ENCODE assay signal across 10 cellular contexts in genomic region chr16:85329059-85329812, GRCh38.
DNase-seq lines count a peak whose midpoint lies in the region; ATAC-seq and TF ChIP-seq lines count a peak whose summit lies in the region.
"Had no signal": no experiment of that assay in that cellular context is flagged by ENCODE, and none has a peak within 500 bp of the region (broad histone marks: within the 10 kb centered on the region; RNA-seq: fewer than 3 reads in every experiment).

No MANE protein-coding gene starts in this region.

- peaks cover 0 to 28% (median 0%) of the 10 kb centered on the region in 11 experiments; a peak in 5 of 22 replicates for H3K27me3 ChIP-seq in BLaER1 treated with 17β-estradiol and CSF1 and Interleukin-3, amounts not matched to agents 10 nM and 100 nM
- H3K27me3 ChIP-seq in HUES48 (ENCODE audit: control insufficient read depth, insufficient read depth, low read length) (peaks cover 36% of the 10 kb centered on the region), iPS-18a (ENCODE audit: control insufficient read depth, insufficient read depth, low read length) (peaks cover 37% of the 10 kb centered on the region)

- peak overlapping the region in 5 of 11 experiments; percentile 4 to 58 (median 54); a peak in 7 of 22 replicates for H3K9ac ChIP-seq in BLaER1 treated with 17β-estradiol and CSF1 and Interleukin-3, amounts not matched to agents 10 nM and 100 nM
- H3K9ac ChIP-seq in HUES48 (ENCODE audit: low read depth, low read length), result no peak overlapping the region
- H3K9ac ChIP-seq in iPS-18a (ENCODE audit: low read length), result no peak overlapping the region

- H4K20me1 ChIP-seq in BLaER1 treated with 17β-estradiol and CSF1 and Interleukin-3, amounts not matched to agents 10 nM and 100 nM, result peaks cover 0 to 20% (median 0%) of the 10 kb centered on the region in 11 experiments; a peak in 4 of 22 replicates

- H3K4me3 ChIP-seq in BLaER1 treated with 17β-estradiol and CSF1 and Interleukin-3, amounts not matched to agents 10 nM and 100 nM, result peak overlapping the region in 1 of 10 experiments; percentile 15; a peak in 1 of 20 replicates
- H3K4me3 ChIP-seq in HUES48 (ENCODE audit: low read depth, low read length) (peak overlapping the region; percentile 61; the same call in 1 of the 2 replicates), iPS-18a (ENCODE audit: low read length) (peak overlapping the region; percentile 51)

- H3K4me1 ChIP-seq in BLaER1 treated with 17β-estradiol and CSF1 and Interleukin-3, amounts not matched to agents 10 nM and 100 nM, result peaks cover 31 to 59% (median 53%) of the 10 kb centered on the region in 10 experiments
- peaks cover 51% of the 10 kb centered on the region for H3K4me1 ChIP-seq in HUES48 (ENCODE audit: control insufficient read depth, insufficient read depth, low read length)
- peaks cover 27% of the 10 kb centered on the region for H3K4me1 ChIP-seq in iPS-18a (ENCODE audit: control insufficient read depth, low read depth, low read length)

- H3K27ac ChIP-seq in BLaER1 treated with 17β-estradiol and CSF1 and Interleukin-3, amounts not matched to agents 10 nM and 100 nM, result peak overlapping the region in 4 of 11 experiments; percentile 5 to 73 (median 22); a peak in 5 of 22 replicates
- H3K27ac ChIP-seq in HUES48 (ENCODE audit: low read depth, low read length) (peak overlapping the region; percentile 98), iPS-18a (ENCODE audit: low read length) (no peak overlapping the region)

- DNase-seq in OCI-M2 (lab: John Stamatoyannopoulos, UW; ENCODE audit: unreplicated experiment) (no peak), Kasumi-1 (lab: John Stamatoyannopoulos, UW) (no peak), NCI-H1694 (lab: John Stamatoyannopoulos, UW) (no peak)
- DNase-seq: activated CD8-positive, alpha-beta memory T cell treated with anti-CD3 and anti-CD28 coated beads, Interleukin-2, amount 10 ng/mL, durations not matched to agents 7 days and 5 days; CD4-positive, CD25-positive, alpha-beta regulatory T cell had no signal

- no peak for ATAC-seq in GM21619 (IDR thresholded peaks at IDR 0.05; ENCODE audit: unreplicated experiment)
- ATAC-seq: activated CD8-positive, alpha-beta memory T cell treated with anti-CD3 and anti-CD28 coated beads, Interleukin-2, amount 10 ng/mL, durations not matched to agents 7 days and 5 days had no signal

- H3K4me2 ChIP-seq in BLaER1 treated with 17β-estradiol and CSF1 and Interleukin-3, amounts not matched to agents 10 nM and 100 nM, result peak overlapping the region; percentile 67 to 94 (median 84)

- no peaks in the 10 kb centered on the region for H3K36me3 ChIP-seq in BLaER1 treated with 17β-estradiol and CSF1 and Interleukin-3, amounts not matched to agents 10 nM and 100 nM
- no peaks in the 10 kb centered on the region for H3K36me3 ChIP-seq in HUES48 (ENCODE audit: control insufficient read depth, insufficient read depth, low read length)
- H3K36me3 ChIP-seq in iPS-18a (ENCODE audit: control insufficient read depth, low read depth, low read length), result no peaks in the 10 kb centered on the region

- peaks cover 0 to 10% (median 0%) of the 10 kb centered on the region in 11 experiments; a peak in 2 of 22 replicates for H3K9me3 ChIP-seq in BLaER1 treated with 17β-estradiol and CSF1 and Interleukin-3, amounts not matched to agents 10 nM and 100 nM (replicated peaks in 1 of 11)
- H3K9me3 ChIP-seq in HUES48 (ENCODE audit: control insufficient read depth, insufficient read depth, low read length) (no peaks in the 10 kb centered on the region), iPS-18a (ENCODE audit: control insufficient read depth, low read depth, low read length) (no peaks in the 10 kb centered on the region)

TF ChIP-seq in PFSK-1, 5 proteins besides CTCF, POLR2A, EP300 and RAD21:
- TF ChIP-seq POLR2AphosphoS5 (IDR thresholded peaks at IDR 0.05; ENCODE audit: low read depth, low read length) (no peak), FOXP2 (optimal IDR thresholded peaks at IDR 0.05; ENCODE audit: borderline replicate concordance, extremely low read depth, extremely low read length, insufficient read depth) (peak; percentile 32)
